8 cellular contexts compared by ENCODE assay signal in genomic region chr11:7251836-7252682, GRCh38. TPM values are rescaled to one million over a fixed set of nuclear protein-coding genes. Genes with fewer than 3 reads are reported as not detected.
A peak's percentile ranks its signal among the peaks of the same experiment; 100 is the strongest.
DNase-seq lines count a peak whose midpoint lies in the region; ATAC-seq and TF ChIP-seq lines count a peak whose summit lies in the region.

TSS of gene SYT9 (plus strand) at chr11:7251904. CDS start at chr11:7252187, 283 bp downstream.

- no peaks in the 10 kb centered on the region for H3K9me3 ChIP-seq in mesodermal cell (ENCODE audit: control insufficient read depth, low read length)
- no peaks in the 10 kb centered on the region for H3K9me3 ChIP-seq in thyroid gland

- TF ChIP-seq POLR2A in thyroid gland (IDR thresholded peaks at IDR 0.05): peak in 1 of 2 donors; percentile 53

- H3K27me3 ChIP-seq in thyroid gland: no peaks in the 10 kb centered on the region

- no peaks in the 10 kb centered on the region for H3K36me3 Mint-ChIP-seq in T-helper 1 cell treated with Interleukin-12 subunit alpha and Interleukin-12 subunit beta and Interleukin-4 antibody, amounts not matched to agents 30 μg/mL and 1 μg/mL, for 36 hours (ENCODE audit: low read depth)

- H3K9me3 Mint-ChIP-seq in T-helper 1 cell treated with Interleukin-12 subunit alpha and Interleukin-12 subunit beta and Interleukin-4 antibody, amounts not matched to agents 30 μg/mL and 1 μg/mL, for 36 hours: no peaks in the 10 kb centered on the region

- H3K4me1 Mint-ChIP-seq in T-helper 1 cell treated with Interleukin-12 subunit alpha and Interleukin-12 subunit beta and Interleukin-4 antibody, amounts not matched to agents 30 μg/mL and 1 μg/mL, for 36 hours (ENCODE audit: low read depth): no peaks in the 10 kb centered on the region

- no peak within 1 kb of the TSS for H3K27ac Mint-ChIP-seq in T-helper 1 cell treated with Interleukin-12 subunit alpha and Interleukin-12 subunit beta and Interleukin-4 antibody, amounts not matched to agents 30 μg/mL and 1 μg/mL, for 36 hours

- no peaks in the 10 kb centered on the region for H3K4me1 ChIP-seq in mesodermal cell (ENCODE audit: control insufficient read depth, insufficient read depth, low read length, poor library complexity, severe bottlenecking)
- H3K4me1 ChIP-seq in thyroid gland: peaks cover 9% of the 10 kb centered on the region in 2 donors

- DNase-seq in epithelial cell of esophagus (ENCODE audit: low read depth): peak; percentile 54
- peak; percentile 76 to 78 for DNase-seq in thyroid gland
- no peak for DNase-seq in HPDE6-E6E7 (ENCODE audit: extremely low spot score)
- no peak for DNase-seq in NAMALWA (ENCODE audit: low spot score)

- WGBS in mesodermal cell (ENCODE audit: insufficient coverage in 2 of 2), 2 experiments: 0 to 1% methylated on average over 68 to 72 of the region's 84 CpGs
- WGBS in thyroid gland, 2 donors: 0% methylated on average over 7 of the region's 84 CpGs

- ATAC-seq in HG02840 (IDR thresholded peaks at IDR 0.05; ENCODE audit: low FRiP score, unreplicated experiment): peak; percentile 57

- H3K4me3 ChIP-seq in GM12875 (ENCODE audit: low read depth, low read length) (peak within 1 kb of the TSS; percentile 2), epithelial cell of esophagus (ENCODE audit: low read length) (peak within 1 kb of the TSS; percentile 26), mesodermal cell (ENCODE audit: extremely low read depth, insufficient read depth, low read length, poor library complexity, severe bottlenecking) (peak within 1 kb of the TSS; percentile 47), thyroid gland (replicated peaks in 1 of 3) (peak within 1 kb of the TSS; percentile 9 to 56 (median 48))

- H3K4me3 Mint-ChIP-seq in T-helper 1 cell treated with Interleukin-12 subunit alpha and Interleukin-12 subunit beta and Interleukin-4 antibody, amounts not matched to agents 30 μg/mL and 1 μg/mL, for 36 hours: peak within 1 kb of the TSS; percentile 53

- no peak for TF ChIP-seq CTCF in GM12875 (IDR thresholded peaks at IDR 0.05; ENCODE audit: borderline replicate concordance, insufficient read depth, low read depth, low read length)
- no peak for TF ChIP-seq CTCF in epithelial cell of esophagus (IDR thresholded peaks at IDR 0.05; ENCODE audit: insufficient read depth, low read depth, low read length, missing control alignments)
- TF ChIP-seq CTCF in thyroid gland (IDR thresholded peaks at IDR 0.05): no peak

- H3K27me3 Mint-ChIP-seq in T-helper 1 cell treated with Interleukin-12 subunit alpha and Interleukin-12 subunit beta and Interleukin-4 antibody, amounts not matched to agents 30 μg/mL and 1 μg/mL, for 36 hours (ENCODE audit: low read depth): peaks cover 65% of the 10 kb centered on the region

- intact Hi-C loops in thyroid gland (cut with DNase I): no loop called here

- H3K27ac ChIP-seq in mesodermal cell (ENCODE audit: low read depth, low read length, severe bottlenecking) (no peak within 1 kb of the TSS), thyroid gland (no peak within 1 kb of the TSS)

- H3K36me3 ChIP-seq in mesodermal cell (ENCODE audit: control insufficient read depth, insufficient read depth, low read length) (no peaks in the 10 kb centered on the region), thyroid gland (no peaks in the 10 kb centered on the region)

RNA-seq across cellular contexts. Expression of gene SYT9, which starts in this region (rescaled TPM):
- 0.85 TPM for polyA plus RNA-seq in mesodermal cell (2013, experiment 1 of 2)
- 0.46 TPM for polyA plus RNA-seq in mesodermal cell (2013, experiment 2 of 2)
- 1 to 10 TPM; 1.3 to 7.6 (median 4.2) TPM for total RNA-seq in thyroid gland

Comparison
In these comparisons a context has a peak if more than half of its experiments do, and no peak if none do; other contexts are left out.
1. DNase-seq: peak in epithelial cell of esophagus (single experiment) and thyroid gland (2 of 2); none in HPDE6-E6E7 (single experiment) and NAMALWA (single experiment).
2. Peak in every context shown above with its lines, with median percentiles within 50 percentile points of each other: H3K4me3 ChIP-seq.